1 cellular context compared by ENCODE assay signal in the genomic region with DNA sequence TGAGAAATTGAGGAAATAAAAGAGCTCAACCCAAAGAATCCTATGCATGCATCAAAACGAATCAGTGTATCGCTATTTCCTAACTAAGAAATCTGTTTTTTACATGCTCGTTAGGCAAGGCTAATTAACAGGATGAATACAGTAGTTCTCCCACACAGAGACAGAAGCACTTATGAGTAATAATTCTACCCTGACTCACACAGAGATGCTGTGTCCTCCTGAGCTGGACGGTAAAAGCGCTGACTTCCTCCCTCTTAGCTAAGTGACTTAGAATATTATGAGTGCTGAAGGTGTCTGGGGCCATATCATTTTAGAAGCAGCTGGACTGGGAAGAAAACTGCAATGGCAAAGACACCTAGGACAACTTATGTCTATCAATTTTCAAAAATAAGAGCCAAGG.
TF ChIP-seq lines count a peak whose summit lies in the region.

No MANE protein-coding gene starts in this region.

TF ChIP-seq in GM12878, 131 proteins besides CTCF, POLR2A, EP300 and RAD21:
- TF ChIP-seq ZBED1 (IDR thresholded peaks at IDR 0.05; ENCODE audit: borderline replicate concordance): no peak
- no peak for TF ChIP-seq NR2F1 (conservative IDR thresholded peaks at IDR 0.05)
- TF ChIP-seq BCL11A (IDR thresholded peaks at IDR 0.05; ENCODE audit: low read depth, low read length): 0 out of 2 replicates have a peak, but pooled peaks have one; percentile 24
- TF ChIP-seq HDGF (IDR thresholded peaks at IDR 0.05): no peak
- TF ChIP-seq SPI1 (IDR thresholded peaks at IDR 0.05; ENCODE audit: borderline replicate concordance, insufficient read depth, low read depth, low read length): peak; percentile 20; the same call in 1 of the 2 replicates
